ENCODE assay signal across 1 cellular context in genomic region chr9:82601272-82601835, GRCh38.
A peak's percentile ranks its signal among the peaks of the same experiment; 100 is the strongest.
TF ChIP-seq lines count a peak whose summit lies in the region.

No MANE protein-coding gene starts in this region.

TF ChIP-seq in SK-N-SH treated with all-trans-retinoic acid at 6 μM for 48 hours, 23 proteins besides CTCF, POLR2A, EP300 and RAD21 (continued from another document):
- peak; percentile 91 for TF ChIP-seq TSHZ2 (CRISPR knock-in tag; IDR thresholded peaks at IDR 0.05)
